In genomic region chr11:120335928-120336640, GRCh38 we compare ENCODE assay signal across 8 cellular contexts. TPM values are rescaled to one million over a fixed set of nuclear protein-coding genes. Genes with fewer than 3 reads are reported as not detected.
A peak's percentile ranks its signal among the peaks of the same experiment; 100 is the strongest.
DNase-seq lines count a peak whose midpoint lies in the region; ATAC-seq and TF ChIP-seq lines count a peak whose summit lies in the region.

Gene ARHGEF12 (plus strand): TSS chr11:120336413. CDS start chr11:120337244, 831 bp downstream.

- 0% methylated on average over 65 to 92 of the region's 92 CpGs for WGBS in lung, 2 donors

- peak within 1 kb of the TSS; percentile 97 to 99 for H3K27ac ChIP-seq in lung (ENCODE audit: low read depth in 1 of 2, low read length in 1 of 2)

- peak within 1 kb of the TSS; percentile 94 for H3K4me3 ChIP-seq in lung

- peaks cover 0 to 14% of the 10 kb centered on the region in 2 donors for H3K4me1 ChIP-seq in lung (ENCODE audit: control insufficient read depth in 2 of 2, insufficient read depth in 2 of 2, low read length in 2 of 2)

- peak; percentile 50 for TF ChIP-seq CTCF in AG09319 (IDR thresholded peaks at IDR 0.05; ENCODE audit: low read depth, low read length)
- no peak for TF ChIP-seq CTCF in lung (IDR thresholded peaks at IDR 0.05; ENCODE audit: control extremely low read depth, extremely low read depth)

- no peaks in the 10 kb centered on the region for H3K36me3 ChIP-seq in lung (ENCODE audit: control insufficient read depth in 2 of 2, insufficient read depth in 2 of 2, low read length in 2 of 2)

- H3K9me3 ChIP-seq in lung (ENCODE audit: control insufficient read depth in 2 of 2, insufficient read depth in 1 of 2, low read length in 1 of 2): no peaks in the 10 kb centered on the region

- DNase-seq in AG09319 (ENCODE audit: extremely low read depth, low read depth): peak; percentile 98
- DNase-seq in NCI-H748 (lab: John Stamatoyannopoulos, UW; ENCODE audit: unreplicated experiment): peak; percentile 93
- DNase-seq in activated CD8-positive, alpha-beta memory T cell treated with anti-CD3 and anti-CD28 coated beads for 24 hours: peak; percentile 92
- DNase-seq in effector CD4-positive, alpha-beta T cell: peak; percentile 41
- peak; percentile 93 for DNase-seq in lung (ENCODE audit: low spot score)
- DNase-seq in stimulated activated CD4-positive, alpha-beta T cell treated with anti-CD3 and anti-CD28 coated beads, TNF-alpha, amount 100 ng/mL, for 1 hour (ENCODE audit: low read depth in 3 of 3, low spot score in 1 of 3): peak; percentile 19 to 69 (median 54)

- ATAC-seq in GM19025 (IDR thresholded peaks at IDR 0.05; ENCODE audit: low read depth, unreplicated experiment) (peak; percentile 58), HG03354 (IDR thresholded peaks at IDR 0.05; ENCODE audit: poor library complexity, severe bottlenecking, unreplicated experiment) (peak; percentile 62), lung (ENCODE audit: insufficient read depth, low FRiP score) (peak; percentile 85)

- H3K27me3 ChIP-seq in lung (ENCODE audit: control insufficient read depth, insufficient read depth): no peaks in the 10 kb centered on the region

RNA-seq across cellular contexts. Expression of gene ARHGEF12, which starts in this region (rescaled TPM):
- 100 to 1,000 TPM in 1 of 2 donors, 10 to 100 TPM in 1; 86.1 to 243 TPM for total RNA-seq in lung
- 10 to 100 TPM; 19.0 to 25.0 TPM for polyA plus RNA-seq in lung

Comparison
In these comparisons a context has a peak if more than half of its experiments do, and no peak if none do; other contexts are left out.
1. Peak in every context shown above with its lines: DNase-seq, ATAC-seq, H3K4me3 ChIP-seq and H3K27ac ChIP-seq.
2. DNase-seq: peak in every context shown above with its lines; median percentile 98 in AG09319; 93 in NCI-H748; 93 in lung; 92 in activated CD8-positive, alpha-beta memory T cell treated with anti-CD3 and anti-CD28 coated beads for 24 hours; 54 in stimulated activated CD4-positive, alpha-beta T cell treated with anti-CD3 and anti-CD28 coated beads, TNF-alpha, amount 100 ng/mL, for 1 hour; 41 in effector CD4-positive, alpha-beta T cell.